8 cellular contexts compared by ENCODE assay signal in the genomic region with DNA sequence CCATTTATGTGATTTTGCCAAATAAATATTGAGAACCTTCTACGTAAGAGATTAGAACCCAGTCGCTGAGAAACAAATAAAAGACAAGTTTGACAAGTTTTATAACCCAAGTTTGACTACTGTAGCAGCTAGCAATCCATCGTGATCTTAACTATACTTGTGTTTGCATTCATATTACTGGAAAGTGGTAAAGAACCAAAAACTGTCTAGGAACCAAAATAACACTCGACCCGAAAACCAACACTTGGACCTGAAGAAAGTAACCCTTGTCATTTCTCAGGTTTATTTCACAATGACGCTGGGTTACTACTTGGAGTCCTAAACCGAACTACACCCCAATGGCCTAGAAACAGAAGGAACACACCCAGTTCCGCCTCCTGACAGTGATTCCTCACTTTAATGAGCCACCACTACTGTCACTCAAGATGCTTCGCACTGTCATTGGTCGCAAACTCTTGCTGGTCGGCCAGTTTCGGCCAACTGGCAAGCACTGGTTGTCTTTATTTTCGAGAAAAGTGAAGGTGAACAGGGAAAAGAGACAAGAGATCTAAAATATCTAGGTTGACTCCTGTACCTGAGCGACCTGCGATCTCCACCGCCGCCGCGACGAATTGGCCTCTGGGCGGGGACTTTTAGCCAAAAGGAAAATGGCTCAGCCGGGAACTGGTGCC. TPM values are rescaled to one million over a fixed set of nuclear protein-coding genes. Genes with fewer than 3 reads are reported as not detected.
DNase-seq lines count a peak whose midpoint lies in the region; ATAC-seq and TF ChIP-seq lines count a peak whose summit lies in the region.

No MANE protein-coding gene starts in this region.

- H3K9me3 ChIP-seq in MG63 = no peaks in the 10 kb centered on the region

- peak overlapping the region; percentile 100 for H3K4me3 Mint-ChIP-seq in natural killer cell treated with Interleukin-12 subunit alpha and Interleukin-12 subunit beta and Interleukin-15 and Interleukin-18, amount 100 ng/mL, for 72 hours

- peak; percentile 90 for DNase-seq in ELF-1 (ENCODE audit: low read depth, low spot score)
- DNase-seq in HCEC 1CT = peak; percentile 86
- peak; percentile 86 for DNase-seq in MG63
- DNase-seq in SHP77 treated with DMSO at 0.1 percent for 48 hours (lab: John Stamatoyannopoulos, UW) = peak; percentile 59
- DNase-seq in activated gamma-delta T cell (lab: John Stamatoyannopoulos, UW) = peak; percentile 20
- peak; percentile 95 for DNase-seq in fibroblast of the aortic adventitia (ENCODE audit: low read depth)
- DNase-seq in natural killer cell treated with Interleukin-12 subunit alpha and Interleukin-12 subunit beta and Interleukin-15 and Interleukin-18, amount 100 ng/mL, for 72 hours (ENCODE audit: low spot score) = peak; percentile 87
- peak; percentile 77 for DNase-seq in stimulated activated naive CD4-positive, alpha-beta T cell treated with Interleukin-2 at 50 U/mL for 16 hours (lab: John Stamatoyannopoulos, UW)

- H3K36me3 Mint-ChIP-seq in natural killer cell treated with Interleukin-12 subunit alpha and Interleukin-12 subunit beta and Interleukin-15 and Interleukin-18, amount 100 ng/mL, for 72 hours = peaks cover 17% of the 10 kb centered on the region

- no peak for TF ChIP-seq CTCF in fibroblast of the aortic adventitia (IDR thresholded peaks at IDR 0.05; ENCODE audit: insufficient read depth, low read length)

- H3K36me3 ChIP-seq in MG63 = peaks cover 3% of the 10 kb centered on the region; the same call in 1 of the 2 replicates

- H3K27me3 Mint-ChIP-seq in natural killer cell treated with Interleukin-12 subunit alpha and Interleukin-12 subunit beta and Interleukin-15 and Interleukin-18, amount 100 ng/mL, for 72 hours = no peaks in the 10 kb centered on the region

- ATAC-seq in natural killer cell treated with Interleukin-12 subunit alpha and Interleukin-12 subunit beta and Interleukin-15 and Interleukin-18, amount 100 ng/mL, for 72 hours = peak; percentile 99 to 100

- no peaks in the 10 kb centered on the region for H3K9me3 Mint-ChIP-seq in natural killer cell treated with Interleukin-12 subunit alpha and Interleukin-12 subunit beta and Interleukin-15 and Interleukin-18, amount 100 ng/mL, for 72 hours

- no peaks in the 10 kb centered on the region for H3K27me3 ChIP-seq in MG63

- H3K4me3 ChIP-seq in MG63 (peak overlapping the region; percentile 94), fibroblast of the aortic adventitia (ENCODE audit: low read depth, low read length) (peak overlapping the region; percentile 93)

- H3K4me1 Mint-ChIP-seq in natural killer cell treated with Interleukin-12 subunit alpha and Interleukin-12 subunit beta and Interleukin-15 and Interleukin-18, amount 100 ng/mL, for 72 hours (ENCODE audit: low read depth in 2 of 2) = peaks cover 26 to 48% of the 10 kb centered on the region in 2 donors

- peak overlapping the region; percentile 99 for H3K27ac Mint-ChIP-seq in natural killer cell treated with Interleukin-12 subunit alpha and Interleukin-12 subunit beta and Interleukin-15 and Interleukin-18, amount 100 ng/mL, for 72 hours

RNA-seq across cellular contexts. Expression of a gene that starts 0.5 kb away (rescaled TPM):
- 20.4 and 29.1 TPM in 2 replicates for total RNA-seq in MG63 (2014; rRNA removed; shearing (Covaris generic); ENCODE audit: low replicate concordance)
- total RNA-seq in fibroblast of the aortic adventitia (ENCODE audit: low replicate concordance) = 11.2 and 39.1 TPM in 2 replicates
- total RNA-seq in natural killer cell treated with Interleukin-12 subunit alpha and Interleukin-12 subunit beta and Interleukin-15 and Interleukin-18, amount 100 ng/mL, for 72 hours = 10 to 100 TPM; 11.4 to 21.8 TPM

RNA-seq across cellular contexts. Expression of a gene that starts 0.7 kb away (rescaled TPM):
- 7.8 and 24.9 TPM in 2 replicates for total RNA-seq in MG63 (2014; rRNA removed; shearing (Covaris generic); ENCODE audit: low replicate concordance)
- 22.7 and 26.4 TPM in 2 replicates for total RNA-seq in fibroblast of the aortic adventitia (ENCODE audit: low replicate concordance)
- total RNA-seq in natural killer cell treated with Interleukin-12 subunit alpha and Interleukin-12 subunit beta and Interleukin-15 and Interleukin-18, amount 100 ng/mL, for 72 hours = 10 to 100 TPM; 14.8 to 17.5 TPM

Comparison
In these comparisons a context has a peak if more than half of its experiments do, and no peak if none do; other contexts are left out.
1. Peak in every context shown above with its lines: DNase-seq, ATAC-seq and H3K4me3 ChIP-seq.
2. DNase-seq: peak in every context shown above with its lines; median percentile 95 in fibroblast of the aortic adventitia; 90 in ELF-1; 87 in natural killer cell treated with Interleukin-12 subunit alpha and Interleukin-12 subunit beta and Interleukin-15 and Interleukin-18, amount 100 ng/mL, for 72 hours; 86 in HCEC 1CT; 86 in MG63; 77 in stimulated activated naive CD4-positive, alpha-beta T cell treated with Interleukin-2 at 50 U/mL for 16 hours; 59 in SHP77 treated with DMSO at 0.1 percent for 48 hours; 20 in activated gamma-delta T cell.